In genomic region chr19:17037184-17037583, GRCh38 we compare ENCODE assay signal across 23 cellular contexts. TPM values are rescaled to one million over a fixed set of nuclear protein-coding genes. Genes with fewer than 3 reads are reported as not detected.
DNase-seq lines count a peak whose midpoint lies in the region; ATAC-seq, FAIRE-seq and TF ChIP-seq lines count a peak whose summit lies in the region.
"Had no signal": no experiment of that assay in that cellular context is flagged by ENCODE, and none has a peak within 500 bp of the region (broad histone marks: within the 10 kb centered on the region; RNA-seq: fewer than 3 reads in every experiment).

No MANE protein-coding gene starts in this region.

- 91% methylated on average over 6 of the region's 6 CpGs; no CpG with 5 or more reads in 1 of the 2 experiments for WGBS in H1 (ENCODE audit: extremely low coverage in 1 of 2, insufficient coverage in 1 of 2, insufficient read length in 1 of 2, insufficient replicate concordance in 2 of 2, low coverage in 1 of 2, low lambda C conversion rate in 2 of 2, missing lambda C conversion rate in 1 of 2), 2 experiments

- H3K18ac ChIP-seq in H1 (ENCODE audit: extremely low read depth, low read length), result no peak overlapping the region

- H3K36me3 ChIP-seq in bronchial epithelial cell (ENCODE audit: control insufficient read depth, insufficient read depth, low read length) (no peaks in the 10 kb centered on the region), H1 (ENCODE audit: control insufficient read depth in 2 of 4, insufficient read depth in 4 of 4, low read length in 3 of 4) (no peaks in the 10 kb centered on the region), GM23338 (ENCODE audit: insufficient read depth) (no peaks in the 10 kb centered on the region)

- H3K4me2 ChIP-seq in H1 (ENCODE audit: insufficient read depth in 1 of 2, low read depth in 2 of 2, low read length in 2 of 2) (no peak overlapping the region), GM23338 (no peak overlapping the region)

- DNase-seq in bronchial epithelial cell (ENCODE audit: low read depth), result no peak
- DNase-seq in H1 (ENCODE audit: low read depth in 1 of 2, low spot score in 2 of 2), result no peak
- no peak for DNase-seq in GM23338 (ENCODE audit: low spot score)
- no peak for DNase-seq in MV-4-11 (lab: John Stamatoyannopoulos, UW)
- no peak for DNase-seq in activated naive CD4-positive, alpha-beta T cell treated with anti-CD3 and anti-CD28 coated beads, Interleukin-2, amount 50 U/mL, for 72 hours (ENCODE audit: low spot score in 2 of 2)
- DNase-seq in stimulated activated CD4-positive, alpha-beta T cell treated with anti-CD3 and anti-CD28 coated beads, Interleukin-4, amount 100 ng/mL, for 4 hours, result no peak
- DNase-seq: ACHN; Caco-2; CD4-positive, alpha-beta T cell; DMS153; DMS79; GDM1; H9 had no signal

- H4K8ac ChIP-seq in H1 (ENCODE audit: extremely low read depth, insufficient read depth, low read length), result no peak overlapping the region; the same call in 1 of the 2 replicates

- no peak overlapping the region for H3K23ac ChIP-seq in H1 (ENCODE audit: insufficient read length)

- peak overlapping the region; percentile 54 for H4K91ac ChIP-seq in H1 (replicated peaks; ENCODE audit: insufficient read length, low read length)

- H3K23me2 ChIP-seq in H1 (ENCODE audit: low read depth, low read length), result no peaks in the 10 kb centered on the region

- no peak overlapping the region for H4K5ac ChIP-seq in H1 (ENCODE audit: insufficient read length, low read depth, low read length)

- TF ChIP-seq RAD21 in H1 (IDR thresholded peaks at IDR 0.05 in 1 of 2, conservative IDR thresholded peaks at IDR 0.05 in 1 of 2; ENCODE audit: low read depth in 2 of 2, low read length in 2 of 2), result no peak

- H2AFZ ChIP-seq in H1 (ENCODE audit: low read length) (no peak overlapping the region), GM23338 (no peak overlapping the region)
- H2AFZ ChIP-seq: GM23248 had no signal

- no peak overlapping the region for H3K14ac ChIP-seq in H1 (ENCODE audit: insufficient read length)

- H3K27me3 Mint-ChIP-seq in stimulated activated memory B cell treated with anti-CD40 and anti-IgM and Interleukin-4, amounts not matched to agents 10 μg/mL and 1 μg/mL and 100 μg/mL, for 72 hours, result peaks cover 77% of the 10 kb centered on the region
- H3K27me3 Mint-ChIP-seq in GM23338 (ENCODE audit: insufficient read depth, low read depth, poor library complexity), result peaks cover 14% of the 10 kb centered on the region

- H3K9me2 ChIP-seq in GM23338 (ENCODE audit: insufficient read depth), result no peaks in the 10 kb centered on the region

- H3K4me3 ChIP-seq in bronchial epithelial cell (ENCODE audit: low read depth, low read length), result no peak overlapping the region
- no peak overlapping the region for H3K4me3 ChIP-seq in H1 (ENCODE audit: extremely low read depth in 1 of 4, insufficient read depth in 2 of 4, low read depth in 3 of 4, low read length in 4 of 4)
- H3K4me3 ChIP-seq in GM23338, result no peak overlapping the region
- H3K4me3 ChIP-seq: GM23248 had no signal

- no peak overlapping the region for H2BK15ac ChIP-seq in H1 (ENCODE audit: low read length)

- H3K9me3 ChIP-seq in H1 (ENCODE audit: insufficient read depth in 2 of 2, low read depth in 1 of 2, low read length in 1 of 2), result no peaks in the 10 kb centered on the region
- H3K9me3 ChIP-seq: Caco-2 had no signal

- H3K27ac Mint-ChIP-seq in stimulated activated memory B cell treated with anti-CD40 and anti-IgM and Interleukin-4, amounts not matched to agents 10 μg/mL and 1 μg/mL and 100 μg/mL, for 72 hours, result no peak overlapping the region
- H3K27ac Mint-ChIP-seq in GM23338, result no peak overlapping the region
- no peak overlapping the region for H3K27ac Mint-ChIP-seq in activated naive CD4-positive, alpha-beta T cell treated with anti-CD3 and anti-CD28 coated beads, Interleukin-2, amount 50 U/mL, for 72 hours
- H3K27ac Mint-ChIP-seq: CD4-positive, alpha-beta T cell; H9 had no signal

- peaks cover 0 to 1% of the 10 kb centered on the region in 2 experiments for H4K20me1 ChIP-seq in H1 (replicated peaks in 1 of 2; ENCODE audit: control insufficient read depth in 1 of 2, insufficient read depth in 2 of 2, low read length in 2 of 2)
- no peaks in the 10 kb centered on the region for H4K20me1 ChIP-seq in GM23338 (replicated peaks; ENCODE audit: insufficient read depth)

- TF ChIP-seq CTCF in bronchial epithelial cell (IDR thresholded peaks at IDR 0.05; ENCODE audit: insufficient read depth, low read length, severe bottlenecking) (no peak), H1 (IDR thresholded peaks at IDR 0.05; ENCODE audit: control extremely low read depth in 1 of 3, insufficient read depth in 1 of 3, low read depth in 1 of 3, low read length in 3 of 3) (no peak), GM23338 (conservative IDR thresholded peaks at IDR 0.05; ENCODE audit: low read depth in 2 of 2) (no peak)

- POLR2A ChIA-PET in H1 (lab: Charles Lee; ENCODE audit: partially characterized antibody), result interaction anchor here (1.1 kb wide), 1 partner anchor 11 kb away, joined by 4 read pairs; no protein-coding TSS in a partner anchor

- no peak overlapping the region for H2BK5ac ChIP-seq in H1 (ENCODE audit: low read depth, low read length)

- H2BK12ac ChIP-seq in H1 (ENCODE audit: low read depth, low read length), result no peak overlapping the region

- no peak overlapping the region for H3K4ac ChIP-seq in H1 (replicated peaks; ENCODE audit: insufficient read length, low read depth, low read length)

- H3K4me1 Mint-ChIP-seq in stimulated activated memory B cell treated with anti-CD40 and anti-IgM and Interleukin-4, amounts not matched to agents 10 μg/mL and 1 μg/mL and 100 μg/mL, for 72 hours, result no peaks in the 10 kb centered on the region
- H3K4me1 Mint-ChIP-seq in GM23338, result peaks cover 4% of the 10 kb centered on the region; the same call in 2 of the 3 replicates

- CTCF ChIA-PET in H1 (lab: Charles Lee; ENCODE audit: partially characterized antibody), result interaction anchor here (1.3 to 2.9 kb wide), 2 partner anchors 15 to 76 kb away, joined by 3 to 12 read pairs; no protein-coding TSS in a partner anchor

- no peaks in the 10 kb centered on the region for H3K36me3 Mint-ChIP-seq in stimulated activated memory B cell treated with anti-CD40 and anti-IgM and Interleukin-4, amounts not matched to agents 10 μg/mL and 1 μg/mL and 100 μg/mL, for 72 hours
- H3K36me3 Mint-ChIP-seq in GM23338 (ENCODE audit: low read depth), result no peaks in the 10 kb centered on the region
- no peaks in the 10 kb centered on the region for H3K36me3 Mint-ChIP-seq in activated naive CD4-positive, alpha-beta T cell treated with anti-CD3 and anti-CD28 coated beads, Interleukin-2, amount 50 U/mL, for 72 hours

- H3K56ac ChIP-seq in H1 (replicated peaks; ENCODE audit: insufficient read length, low read depth, low read length), result no peak overlapping the region

- no peak overlapping the region for H2AK5ac ChIP-seq in H1 (ENCODE audit: low read depth, low read length)

- H3F3A ChIP-seq in GM23338 (replicated peaks; ENCODE audit: low read depth), result no peaks in the 10 kb centered on the region

- H3K27ac ChIP-seq in H1 (ENCODE audit: low read depth, low read length) (no peak overlapping the region), GM23338 (ENCODE audit: low read depth) (no peak overlapping the region)
- H3K27ac ChIP-seq: C4-2B, GM23248, HL-60 had no signal

- no peaks in the 10 kb centered on the region for H3K4me1 ChIP-seq in H1 (replicated peaks in 1 of 4; ENCODE audit: control insufficient read depth in 3 of 4, insufficient read depth in 4 of 4, low read length in 3 of 4)
- H3K4me1 ChIP-seq in GM23338 (ENCODE audit: insufficient read depth), result no peaks in the 10 kb centered on the region
- H3K4me1 ChIP-seq: Caco-2 had no signal

- H3K79me1 ChIP-seq in H1 (ENCODE audit: low read depth, low read length), result no peaks in the 10 kb centered on the region

- no peak for TF ChIP-seq EP300 in H1 (IDR thresholded peaks at IDR 0.05; ENCODE audit: borderline replicate concordance in 1 of 2, low read depth in 2 of 2, low read length in 2 of 2)

- FAIRE-seq in bronchial epithelial cell (lab: Jason Lieb, UNC) (peak; percentile 28), H1 (lab: Jason Lieb, UNC) (no peak)
- FAIRE-seq: A204.1, D721Med, GM12892, GM18507 had no signal

- TF ChIP-seq POLR2A in H1 (IDR thresholded peaks at IDR 0.05; ENCODE audit: control extremely low read depth in 1 of 2, low read depth in 2 of 2, low read length in 2 of 2), result no peak

- H3K79me2 ChIP-seq in H1 (ENCODE audit: control insufficient read depth in 1 of 2, insufficient read depth in 2 of 2, low read length in 2 of 2) (no peaks in the 10 kb centered on the region), GM23338 (replicated peaks; ENCODE audit: insufficient read depth) (no peaks in the 10 kb centered on the region)

- H3K9me3 Mint-ChIP-seq in stimulated activated memory B cell treated with anti-CD40 and anti-IgM and Interleukin-4, amounts not matched to agents 10 μg/mL and 1 μg/mL and 100 μg/mL, for 72 hours, result no peaks in the 10 kb centered on the region
- H3K9me3 Mint-ChIP-seq in GM23338, result peaks cover 3% of the 10 kb centered on the region; the same call in 1 of the 3 replicates
- no peaks in the 10 kb centered on the region for H3K9me3 Mint-ChIP-seq in activated naive CD4-positive, alpha-beta T cell treated with anti-CD3 and anti-CD28 coated beads, Interleukin-2, amount 50 U/mL, for 72 hours
- H3K9me3 Mint-ChIP-seq: CD4-positive, alpha-beta T cell; H9 had no signal

- no peaks in the 10 kb centered on the region for H3K27me3 ChIP-seq in bronchial epithelial cell (ENCODE audit: control insufficient read depth, insufficient read depth, low read length)
- H3K27me3 ChIP-seq in H1 (replicated peaks in 1 of 4; ENCODE audit: control insufficient read depth in 3 of 4, extremely low read depth in 1 of 4, insufficient read depth in 3 of 4, low read length in 3 of 4), result no peaks in the 10 kb centered on the region
- no peaks in the 10 kb centered on the region for H3K27me3 ChIP-seq in GM23338 (ENCODE audit: insufficient read depth)

- no peak overlapping the region for H3K9ac ChIP-seq in H1 (replicated peaks in 1 of 4; ENCODE audit: extremely low read depth in 1 of 4, low read depth in 3 of 4, low read length in 3 of 4)
- H3K9ac ChIP-seq: GM23248 had no signal

- H3K4me3 Mint-ChIP-seq in stimulated activated memory B cell treated with anti-CD40 and anti-IgM and Interleukin-4, amounts not matched to agents 10 μg/mL and 1 μg/mL and 100 μg/mL, for 72 hours, result no peak overlapping the region
- no peak overlapping the region for H3K4me3 Mint-ChIP-seq in GM23338
- H3K4me3 Mint-ChIP-seq: CD4-positive, alpha-beta T cell; H9 had no signal

- no peak overlapping the region for H2BK120ac ChIP-seq in H1 (replicated peaks; ENCODE audit: low read depth, low read length)

- H2BK20ac ChIP-seq in H1 (ENCODE audit: low read length), result no peak overlapping the region

- peak; percentile 51 for ATAC-seq in stimulated activated memory B cell treated with anti-CD40 and anti-IgM and Interleukin-4, amounts not matched to agents 10 μg/mL and 1 μg/mL and 100 μg/mL, for 72 hours
- no peak for ATAC-seq in GM23338
- ATAC-seq in activated naive CD4-positive, alpha-beta T cell treated with anti-CD3 and anti-CD28 coated beads, Interleukin-2, amount 50 U/mL, for 72 hours, result no peak

RNA-seq across cellular contexts. Expression of gene CPAMD8, which starts 10.6 kb away (rescaled TPM):
- total RNA-seq in bronchial epithelial cell, result 0.53 and 1.9 TPM in 2 replicates
- total RNA-seq in H1 (2021; fragmentation: NEBNext Ultra II Directional; extraction: Animal tissue kit (Norgen Biotek cat#: 25700)), result 9.2 and 11.1 TPM in 2 replicates
- polyA plus RNA-seq in H1 (2011; rRNA removed), result 6.1 and 11.2 TPM in 2 replicates
- polyA plus RNA-seq in H1 (2011; cell fraction: cytosol; rRNA removed), result 8.1 TPM
- polyA plus RNA-seq in H1 (2011; cell fraction: nucleus; rRNA removed), result 28.3 TPM
- 5.0 to 9.0 TPM (median 7.1 TPM) in 4 replicates for polyA plus RNA-seq in H1 (2012, experiment 1 of 2)
- 4.6 TPM for polyA plus RNA-seq in H1 (2012, experiment 2 of 2)
- polyA plus RNA-seq in H1 (2013, experiment 1 of 2), result 6.6 TPM
- polyA plus RNA-seq in H1 (2013, experiment 2 of 2), result 6.1 TPM
- 9.4 and 10.3 TPM in 2 replicates for polyA minus RNA-seq in H1 (2011; rRNA and poly(A)+ RNA removed)
- polyA minus RNA-seq in H1 (2011; cell fraction: cytosol; rRNA and poly(A)+ RNA removed), result 6.2 TPM
- polyA minus RNA-seq in H1 (2011; cell fraction: nucleus; rRNA and poly(A)+ RNA removed), result 13.3 TPM
- total RNA-seq in GM23338 (2014; rRNA removed; shearing (Covaris generic)), result 11.8 and 14.1 TPM in 2 replicates
- 4.4 and 4.6 TPM in 2 replicates for polyA plus RNA-seq in GM23338 (2016; fragmentation: Nextera tagmentation; extraction: Ambion mirVana)
- total RNA-seq in activated naive CD4-positive, alpha-beta T cell treated with anti-CD3 and anti-CD28 coated beads, Interleukin-2, amount 50 U/mL, for 72 hours, result under 1 TPM; 0.19 to 0.75 TPM
- total RNA-seq: Daoy, HT1080 had no signal

RNA-seq across cellular contexts. Expression of gene HAUS8, which starts 38.1 kb away (rescaled TPM):
- total RNA-seq in bronchial epithelial cell, result 1.3 and 1.7 TPM in 2 replicates
- 23.2 and 23.5 TPM in 2 replicates for total RNA-seq in H1 (2021; fragmentation: NEBNext Ultra II Directional; extraction: Animal tissue kit (Norgen Biotek cat#: 25700))
- polyA plus RNA-seq in H1 (2011; rRNA removed) (18.4 and 18.9 TPM in 2 replicates), GM23338 (2016; fragmentation: Nextera tagmentation; extraction: Ambion mirVana) (33.3 and 35.5 TPM in 2 replicates)
- 20.5 TPM for polyA plus RNA-seq in H1 (2011; cell fraction: cytosol; rRNA removed)
- polyA plus RNA-seq in H1 (2011; cell fraction: nucleus; rRNA removed), result 27.7 TPM
- 19.8 to 25.4 TPM (median 24.1 TPM) in 4 replicates for polyA plus RNA-seq in H1 (2012, experiment 1 of 2)
- 10.9 TPM for polyA plus RNA-seq in H1 (2012, experiment 2 of 2)
- polyA plus RNA-seq in H1 (2013, experiment 1 of 2), result 23.0 TPM
- polyA plus RNA-seq in H1 (2013, experiment 2 of 2), result 24.3 TPM
- 9.2 and 17.3 TPM in 2 replicates for polyA minus RNA-seq in H1 (2011; rRNA and poly(A)+ RNA removed)
- 8.3 TPM for polyA minus RNA-seq in H1 (2011; cell fraction: cytosol; rRNA and poly(A)+ RNA removed)
- 11.8 TPM for polyA minus RNA-seq in H1 (2011; cell fraction: nucleus; rRNA and poly(A)+ RNA removed)
- total RNA-seq in GM23338 (2014; rRNA removed; shearing (Covaris generic)), result 10.6 and 11.1 TPM in 2 replicates
- total RNA-seq in activated naive CD4-positive, alpha-beta T cell treated with anti-CD3 and anti-CD28 coated beads, Interleukin-2, amount 50 U/mL, for 72 hours, result 10 to 100 TPM; 31.6 to 57.1 TPM

RNA-seq across cellular contexts. Expression of gene MYO9B, which starts 38.4 kb away (rescaled TPM):
- total RNA-seq in bronchial epithelial cell, result 15.5 and 21.9 TPM in 2 replicates
- 76.8 and 77.1 TPM in 2 replicates for total RNA-seq in H1 (2021; fragmentation: NEBNext Ultra II Directional; extraction: Animal tissue kit (Norgen Biotek cat#: 25700))
- polyA plus RNA-seq in H1 (2011; rRNA removed), result 27.6 and 40.0 TPM in 2 replicates
- 26.7 TPM for polyA plus RNA-seq in H1 (2011; cell fraction: cytosol; rRNA removed)
- 102 TPM for polyA plus RNA-seq in H1 (2011; cell fraction: nucleus; rRNA removed)
- polyA plus RNA-seq in H1 (2012, experiment 1 of 2), result 43.2 to 61.2 TPM (median 54.2 TPM) in 4 replicates
- 37.9 TPM for polyA plus RNA-seq in H1 (2012, experiment 2 of 2)
- polyA plus RNA-seq in H1 (2013, experiment 1 of 2), result 33.9 TPM
- 30.2 TPM for polyA plus RNA-seq in H1 (2013, experiment 2 of 2)
- polyA minus RNA-seq in H1 (2011; rRNA and poly(A)+ RNA removed), result 51.3 and 52.3 TPM in 2 replicates
- 53.7 TPM for polyA minus RNA-seq in H1 (2011; cell fraction: cytosol; rRNA and poly(A)+ RNA removed)
- 45.4 TPM for polyA minus RNA-seq in H1 (2011; cell fraction: nucleus; rRNA and poly(A)+ RNA removed)
- 61.3 and 65.6 TPM in 2 replicates for total RNA-seq in GM23338 (2014; rRNA removed; shearing (Covaris generic))
- 28.7 and 29.0 TPM in 2 replicates for polyA plus RNA-seq in GM23338 (2016; fragmentation: Nextera tagmentation; extraction: Ambion mirVana)
- 100 to 1,000 TPM; 112 to 142 TPM for total RNA-seq in activated naive CD4-positive, alpha-beta T cell treated with anti-CD3 and anti-CD28 coated beads, Interleukin-2, amount 50 U/mL, for 72 hours
